ENCODE assay signal across 24 cellular contexts in genomic region chr21:43859747-43860214, GRCh38. TPM values are rescaled to one million over a fixed set of nuclear protein-coding genes. Genes with fewer than 3 reads are reported as not detected.
DNase-seq lines count a peak whose midpoint lies in the region; ATAC-seq and TF ChIP-seq lines count a peak whose summit lies in the region.
"Had no signal": no experiment of that assay in that cellular context is flagged by ENCODE, and none has a peak within 500 bp of the region (broad histone marks: within the 10 kb centered on the region; RNA-seq: fewer than 3 reads in every experiment).

No MANE protein-coding gene starts in this region.

- no peaks in the 10 kb centered on the region for H3K79me2 ChIP-seq in mesendoderm (ENCODE audit: control insufficient read depth, insufficient read depth, low read length)

- no peaks in the 10 kb centered on the region for H3K79me1 ChIP-seq in mesendoderm (ENCODE audit: low read length)

- H3K4me2 ChIP-seq in mesendoderm (ENCODE audit: low read length), result no peak overlapping the region
- H3K4me2 ChIP-seq: SK-N-SH had no signal

- no peak overlapping the region for H3K9ac ChIP-seq in mesendoderm (ENCODE audit: low read length)
- H3K9ac ChIP-seq: GM23248, SK-N-SH had no signal

- H3K4ac ChIP-seq in mesendoderm (ENCODE audit: low read depth, low read length), result no peak overlapping the region

- no peaks in the 10 kb centered on the region for H3K27me3 ChIP-seq in mesendoderm (ENCODE audit: insufficient read depth, low read length, poor library complexity)

- H3K36me3 Mint-ChIP-seq in activated naive CD8-positive, alpha-beta T cell treated with anti-CD3 and anti-CD28 coated beads, Interleukin-2, amount 10 ng/mL, durations not matched to agents 7 days and 5 days, result no peaks in the 10 kb centered on the region
- H3K36me3 Mint-ChIP-seq in activated naive CD8-positive, alpha-beta T cell treated with anti-CD3 and anti-CD28 coated beads for 36 hours, result no peaks in the 10 kb centered on the region
- H3K36me3 Mint-ChIP-seq in neural crest cell (ENCODE audit: low read depth) (no peaks in the 10 kb centered on the region), type B pancreatic cell (no peaks in the 10 kb centered on the region)
- H3K36me3 Mint-ChIP-seq: activated CD4-positive, alpha-beta memory T cell treated with anti-CD3 and anti-CD28 coated beads for 36 hours; WTC11 had no signal

- no peaks in the 10 kb centered on the region for H3K4me1 ChIP-seq in mesendoderm (ENCODE audit: control insufficient read depth, low read depth, low read length)

- H3K18ac ChIP-seq in mesendoderm (ENCODE audit: low read length), result no peak overlapping the region

- H2AK5ac ChIP-seq in mesendoderm (ENCODE audit: low read length), result no peak overlapping the region

- ATAC-seq in activated naive CD8-positive, alpha-beta T cell treated with anti-CD3 and anti-CD28 coated beads, Interleukin-2, amount 10 ng/mL, durations not matched to agents 7 days and 5 days (ENCODE audit: low read depth), result no peak
- no peak for ATAC-seq in HG02970 (IDR thresholded peaks at IDR 0.05; ENCODE audit: low FRiP score, unreplicated experiment)

- peaks cover 21% of the 10 kb centered on the region for H3K4me1 Mint-ChIP-seq in activated naive CD8-positive, alpha-beta T cell treated with anti-CD3 and anti-CD28 coated beads, Interleukin-2, amount 10 ng/mL, durations not matched to agents 7 days and 5 days
- H3K4me1 Mint-ChIP-seq in activated naive CD8-positive, alpha-beta T cell treated with anti-CD3 and anti-CD28 coated beads for 36 hours, result peaks cover 16% of the 10 kb centered on the region
- H3K4me1 Mint-ChIP-seq in neural crest cell (peaks cover 16% of the 10 kb centered on the region), type B pancreatic cell (ENCODE audit: unreplicated experiment) (peaks cover 14% of the 10 kb centered on the region)

- H3K9me3 Mint-ChIP-seq in activated naive CD8-positive, alpha-beta T cell treated with anti-CD3 and anti-CD28 coated beads, Interleukin-2, amount 10 ng/mL, durations not matched to agents 7 days and 5 days, result no peaks in the 10 kb centered on the region
- no peaks in the 10 kb centered on the region for H3K9me3 Mint-ChIP-seq in activated naive CD8-positive, alpha-beta T cell treated with anti-CD3 and anti-CD28 coated beads for 36 hours
- no peaks in the 10 kb centered on the region for H3K9me3 Mint-ChIP-seq in neural crest cell
- H3K9me3 Mint-ChIP-seq in type B pancreatic cell, result no peaks in the 10 kb centered on the region
- H3K9me3 Mint-ChIP-seq: activated CD4-positive, alpha-beta memory T cell treated with anti-CD3 and anti-CD28 coated beads for 36 hours; endodermal cell; WTC11 had no signal

- no peak overlapping the region for H3K4me3 ChIP-seq in mesendoderm (ENCODE audit: low read length)
- H3K4me3 ChIP-seq: GM23248 had no signal

- H3K36me3 ChIP-seq in mesendoderm (ENCODE audit: control insufficient read depth, insufficient read depth, low read length), result no peaks in the 10 kb centered on the region
- H3K36me3 ChIP-seq: tibial artery had no signal

- H4K5ac ChIP-seq in mesendoderm (ENCODE audit: low read length), result no peak overlapping the region

- POLR2A ChIA-PET in activated naive CD8-positive, alpha-beta T cell treated with anti-CD3 and anti-CD28 coated beads, Interleukin-2, amount 10 ng/mL, durations not matched to agents 7 days and 5 days (lab: Charles Lee), result no interaction called here

- WGBS in mesendoderm (ENCODE audit: extremely low coverage, insufficient coverage, low lambda C conversion rate), result no CpG with 5 or more reads among the region's 8 CpGs

- no peak for DNase-seq in activated naive CD8-positive, alpha-beta T cell treated with anti-CD3 and anti-CD28 coated beads, Interleukin-2, amount 10 ng/mL, durations not matched to agents 7 days and 5 days
- DNase-seq in activated naive CD8-positive, alpha-beta T cell treated with anti-CD3 and anti-CD28 coated beads for 36 hours, result no peak
- DNase-seq in cerebellar cortex (ENCODE audit: low spot score) (peak; percentile 11), neural crest cell (ENCODE audit: low read depth, low spot score) (no peak), type B pancreatic cell (ENCODE audit: extremely low spot score, unreplicated experiment) (no peak), mesendoderm (no peak)
- no peak for DNase-seq in activated CD8-positive, alpha-beta memory T cell treated with anti-CD3 and anti-CD28 coated beads, Interleukin-2, amount 50 U/mL, for 4 hours
- DNase-seq: activated CD4-positive, alpha-beta memory T cell treated with anti-CD3 and anti-CD28 coated beads for 36 hours; activated gamma-delta T cell; activated T-cell treated with anti-CD3 and anti-CD28 coated beads for 4 hours; cortex of kidney; DND-41; endodermal cell; glutamatergic neuron; GM23248; NCI-H1092 treated with DMSO at 0.1 percent for 48 hours; NCI-H2029; retina; SK-N-SH; stimulated activated CD4-positive, alpha-beta T cell treated with anti-CD3 and anti-CD28 coated beads, Interleukin-4, amount 100 ng/mL, for 24 hours; stimulated activated naive CD4-positive, alpha-beta T cell treated with Interleukin-2 at 50 U/mL for 16 hours; tibial artery had no signal

- TF ChIP-seq CTCF in neural crest cell (conservative IDR thresholded peaks at IDR 0.05) (no peak), type B pancreatic cell (conservative IDR thresholded peaks at IDR 0.05) (no peak)

- no peak overlapping the region for H3K27ac ChIP-seq in mesendoderm (ENCODE audit: low read depth, low read length)
- H3K27ac ChIP-seq: GM23248, tibial artery had no signal

- H2BK5ac ChIP-seq in mesendoderm (ENCODE audit: low read length), result no peak overlapping the region

- no peak overlapping the region for H3K4me3 Mint-ChIP-seq in activated naive CD8-positive, alpha-beta T cell treated with anti-CD3 and anti-CD28 coated beads, Interleukin-2, amount 10 ng/mL, durations not matched to agents 7 days and 5 days
- no peak overlapping the region for H3K4me3 Mint-ChIP-seq in activated naive CD8-positive, alpha-beta T cell treated with anti-CD3 and anti-CD28 coated beads for 36 hours
- H3K4me3 Mint-ChIP-seq in neural crest cell (peak overlapping the region; percentile 14), type B pancreatic cell (no peak overlapping the region)
- H3K4me3 Mint-ChIP-seq: activated CD4-positive, alpha-beta memory T cell treated with anti-CD3 and anti-CD28 coated beads for 36 hours; endodermal cell; WTC11 had no signal

- H4K8ac ChIP-seq in mesendoderm (ENCODE audit: low read depth, low read length), result no peak overlapping the region

- H3K27ac Mint-ChIP-seq in activated naive CD8-positive, alpha-beta T cell treated with anti-CD3 and anti-CD28 coated beads, Interleukin-2, amount 10 ng/mL, durations not matched to agents 7 days and 5 days, result peak overlapping the region; percentile 9
- no peak overlapping the region for H3K27ac Mint-ChIP-seq in activated naive CD8-positive, alpha-beta T cell treated with anti-CD3 and anti-CD28 coated beads for 36 hours
- peak overlapping the region; percentile 78 for H3K27ac Mint-ChIP-seq in neural crest cell (ENCODE audit: unreplicated experiment)
- peak overlapping the region; percentile 22 for H3K27ac Mint-ChIP-seq in type B pancreatic cell
- H3K27ac Mint-ChIP-seq: activated CD4-positive, alpha-beta memory T cell treated with anti-CD3 and anti-CD28 coated beads for 36 hours; endodermal cell had no signal

- H2BK120ac ChIP-seq in mesendoderm (ENCODE audit: low read depth, low read length), result no peak overlapping the region

- no peak overlapping the region for H3K23ac ChIP-seq in mesendoderm (ENCODE audit: low read length)

- H3K56ac ChIP-seq in mesendoderm (ENCODE audit: low read length), result no peak overlapping the region

- no peaks in the 10 kb centered on the region for H3K27me3 Mint-ChIP-seq in activated naive CD8-positive, alpha-beta T cell treated with anti-CD3 and anti-CD28 coated beads, Interleukin-2, amount 10 ng/mL, durations not matched to agents 7 days and 5 days
- H3K27me3 Mint-ChIP-seq in activated naive CD8-positive, alpha-beta T cell treated with anti-CD3 and anti-CD28 coated beads for 36 hours, result peaks cover 7% of the 10 kb centered on the region
- H3K27me3 Mint-ChIP-seq in neural crest cell (ENCODE audit: low read depth) (peaks cover 3% of the 10 kb centered on the region), type B pancreatic cell (peaks cover 2% of the 10 kb centered on the region)

- H2BK15ac ChIP-seq in mesendoderm (replicated peaks; ENCODE audit: low read depth), result no peak overlapping the region

RNA-seq across cellular contexts. Expression of gene AGPAT3, which starts 5.2 kb away (rescaled TPM):
- 10 to 100 TPM; 75.4 to 76.3 TPM for total RNA-seq in activated naive CD8-positive, alpha-beta T cell treated with anti-CD3 and anti-CD28 coated beads, Interleukin-2, amount 10 ng/mL, durations not matched to agents 7 days and 5 days
- total RNA-seq in activated naive CD8-positive, alpha-beta T cell treated with anti-CD3 and anti-CD28 coated beads for 36 hours, result 10 to 100 TPM; 61.2 to 66.0 TPM
- 37.3 and 40.3 TPM in 2 replicates for total RNA-seq in neural crest cell
- total RNA-seq in type B pancreatic cell (ENCODE audit: low replicate concordance), result 57.6 and 59.2 TPM in 2 replicates
- polyA plus RNA-seq in mesendoderm (2013, experiment 1 of 2), result 11.7 TPM
- 11.5 TPM for polyA plus RNA-seq in mesendoderm (2013, experiment 2 of 2)
